ENCODE assay signal across 8 cellular contexts in genomic region chr1:99808391-99809115, GRCh38. TPM values are rescaled to one million over a fixed set of nuclear protein-coding genes. Genes with fewer than 3 reads are reported as not detected.
DNase-seq lines count a peak whose midpoint lies in the region; ATAC-seq and TF ChIP-seq lines count a peak whose summit lies in the region.

No MANE protein-coding gene starts in this region.

- DNase-seq in activated CD4-positive, alpha-beta T cell treated with anti-CD3 and anti-CD28 coated beads for 36 hours, result peak; percentile 47
- no peak for DNase-seq in activated CD4-positive, alpha-beta T cell treated with anti-CD3 and anti-CD28 coated beads, Interleukin-2, amount 50 U/mL, for 4 hours
- DNase-seq in HS-27A (ENCODE audit: low read depth) (peak; percentile 77), NCI-H69 (lab: John Stamatoyannopoulos, UW) (peak; percentile 83), heart left ventricle (peak in 2 of 5 donors; percentile 22 to 28), progenitor cell of endocrine pancreas (ENCODE audit: low spot score, unreplicated experiment) (no peak)
- peak; percentile 4 for DNase-seq in activated gamma-delta T cell treated with anti-CD3 and anti-CD28 coated beads, Interleukin-2, amount 50 U/mL, for 16 hours (ENCODE audit: low read depth)

- peak overlapping the region in 3 of 12 donors; percentile 20 to 84 (median 58) for H3K27ac ChIP-seq in heart left ventricle

- H3K9me3 ChIP-seq in heart left ventricle, result no peaks in the 10 kb centered on the region

- H3K9me3 Mint-ChIP-seq in activated CD4-positive, alpha-beta T cell treated with anti-CD3 and anti-CD28 coated beads for 36 hours (ENCODE audit: low read depth), result no peaks in the 10 kb centered on the region
- no peaks in the 10 kb centered on the region for H3K9me3 Mint-ChIP-seq in progenitor cell of endocrine pancreas (ENCODE audit: low read depth)

- intact Hi-C loops in activated CD4-positive, alpha-beta T cell treated with anti-CD3 and anti-CD28 coated beads for 36 hours (cut with DNase I, micrococcal nuclease), result loop anchor here (1.0 to 5.0 kb wide), 10 partner anchors 38 to 1060 kb away; partner anchors contain the start of genes RTCA (in 2 of the 2), AGL (in 1 of the 2) and SASS6 (in 1 of the 2)
- intact Hi-C loops in heart left ventricle (cut with DNase I), result loop anchor here (2.0 to 10.0 kb wide), 16 partner anchors 39 to 1064 kb away; partner anchors contain the start of genes SASS6 (in 2 of the 10), TRMT13 (in 2 of the 10), AGL (in 1 of the 10) and RTCA (in 1 of the 10)

- H3K36me3 Mint-ChIP-seq in activated CD4-positive, alpha-beta T cell treated with anti-CD3 and anti-CD28 coated beads for 36 hours (ENCODE audit: low read depth), result no peaks in the 10 kb centered on the region
- H3K36me3 Mint-ChIP-seq in progenitor cell of endocrine pancreas (ENCODE audit: insufficient read depth), result no peaks in the 10 kb centered on the region

- H3K27me3 ChIP-seq in heart left ventricle, result no peaks in the 10 kb centered on the region

- no peak for TF ChIP-seq POLR2A in heart left ventricle (IDR thresholded peaks at IDR 0.05)

- CTCF ChIA-PET in activated CD4-positive, alpha-beta T cell treated with anti-CD3 and anti-CD28 coated beads for 36 hours (lab: Charles Lee), result interaction anchor here (0.5 to 1.6 kb wide), 8 partner anchors 16 to 1060 kb away, joined by 3 to 5 read pairs (median 3); no protein-coding TSS in a partner anchor

- peak overlapping the region in 4 of 12 donors; percentile 3 to 18 (median 12) for H3K4me3 ChIP-seq in heart left ventricle

- ATAC-seq in activated CD4-positive, alpha-beta T cell treated with anti-CD3 and anti-CD28 coated beads for 36 hours, result peak; percentile 93
- peak; percentile 91 for ATAC-seq in GM21526 (IDR thresholded peaks at IDR 0.05; ENCODE audit: low FRiP score, unreplicated experiment)
- peak; percentile 79 to 96 (median 90) for ATAC-seq in heart left ventricle

- H3K27me3 Mint-ChIP-seq in activated CD4-positive, alpha-beta T cell treated with anti-CD3 and anti-CD28 coated beads for 36 hours, result peaks cover 9% of the 10 kb centered on the region
- H3K27me3 Mint-ChIP-seq in progenitor cell of endocrine pancreas, result no peaks in the 10 kb centered on the region

- POLR2A ChIA-PET in activated CD4-positive, alpha-beta T cell treated with anti-CD3 and anti-CD28 coated beads for 36 hours (lab: Charles Lee), result no interaction called here

- peaks cover 0 to 10% (median 0%) of the 10 kb centered on the region in 12 donors for H3K4me1 ChIP-seq in heart left ventricle

- no peak overlapping the region for H3K4me3 Mint-ChIP-seq in activated CD4-positive, alpha-beta T cell treated with anti-CD3 and anti-CD28 coated beads for 36 hours
- H3K4me3 Mint-ChIP-seq in progenitor cell of endocrine pancreas (ENCODE audit: low read depth), result no peak overlapping the region

- peaks cover 11% of the 10 kb centered on the region for H3K4me1 Mint-ChIP-seq in activated CD4-positive, alpha-beta T cell treated with anti-CD3 and anti-CD28 coated beads for 36 hours
- H3K4me1 Mint-ChIP-seq in progenitor cell of endocrine pancreas (ENCODE audit: low read depth), result no peaks in the 10 kb centered on the region

- H3K36me3 ChIP-seq in heart left ventricle, result no peaks in the 10 kb centered on the region

- peak; percentile 54 to 75 (median 65) for TF ChIP-seq CTCF in heart left ventricle (IDR thresholded peaks at IDR 0.05)
- TF ChIP-seq CTCF in progenitor cell of endocrine pancreas (IDR thresholded peaks at IDR 0.05; ENCODE audit: unreplicated experiment), result peak; percentile 86

- H3K27ac Mint-ChIP-seq in activated CD4-positive, alpha-beta T cell treated with anti-CD3 and anti-CD28 coated beads for 36 hours, result peak overlapping the region; percentile 75
- H3K27ac Mint-ChIP-seq in progenitor cell of endocrine pancreas, result peak overlapping the region; percentile 32

- WGBS in heart left ventricle, 4 donors, result 10 to 14% (median 11%) methylated on average over 7 of the region's 7 CpGs

RNA-seq across cellular contexts. Expression of gene AGL, which starts 41.6 kb away (rescaled TPM):
- 10 to 100 TPM; 14.6 to 18.3 TPM for total RNA-seq in activated CD4-positive, alpha-beta T cell treated with anti-CD3 and anti-CD28 coated beads for 36 hours
- total RNA-seq in heart left ventricle (10 to 100 TPM; 19.1 to 70.4 (median 52.9) TPM), progenitor cell of endocrine pancreas (26.6 and 29.4 TPM in 2 replicates)
- 10 to 100 TPM; 18.1 to 28.1 TPM for polyA plus RNA-seq in heart left ventricle

RNA-seq across cellular contexts. Expression of gene FRRS1, which starts 42.1 kb away (rescaled TPM):
- total RNA-seq in activated CD4-positive, alpha-beta T cell treated with anti-CD3 and anti-CD28 coated beads for 36 hours, result 1 to 10 TPM; 2.0 to 2.9 TPM
- total RNA-seq in heart left ventricle (1 to 10 TPM; 2.8 to 9.3 (median 5.4) TPM), progenitor cell of endocrine pancreas (7.6 and 8.6 TPM in 2 replicates)
- 1 to 10 TPM in 1 of 2 donors, under 1 TPM in 1; 0.50 to 6.6 TPM for polyA plus RNA-seq in heart left ventricle

Comparison
In these comparisons a context has a peak if more than half of its experiments do, and no peak if none do; other contexts are left out.
1. DNase-seq: peak in activated CD4-positive, alpha-beta T cell treated with anti-CD3 and anti-CD28 coated beads for 36 hours (single experiment), HS-27A (single experiment), NCI-H69 (single experiment) and activated gamma-delta T cell treated with anti-CD3 and anti-CD28 coated beads, Interleukin-2, amount 50 U/mL, for 16 hours (single experiment); none in activated CD4-positive, alpha-beta T cell treated with anti-CD3 and anti-CD28 coated beads, Interleukin-2, amount 50 U/mL, for 4 hours (0 of 2) and progenitor cell of endocrine pancreas (single experiment).
2. Peak in every context shown above with its lines, with median percentiles within 50 percentile points of each other: ATAC-seq.